In genomic region chr6:3616565-3617176, GRCh38 we compare ENCODE assay signal across 18 cellular contexts.
"Had no signal": no experiment of that assay in that cellular context is flagged by ENCODE, and none has a peak within 500 bp of the region (broad histone marks: within the 10 kb centered on the region; RNA-seq: fewer than 3 reads in every experiment).

No MANE protein-coding gene starts in this region.

- DNase-seq: activated B cell treated with CpG ODN at 0.5 μM for 24 hours; activated CD4-positive, alpha-beta T cell treated with anti-CD3 and anti-CD28 coated beads for 48 hours; activated naive CD4-positive, alpha-beta T cell treated with anti-CD3 and anti-CD28 coated beads, Interleukin-2, amount 10 ng/mL, durations not matched to agents 7 days and 5 days; activated T-cell treated with anti-CD3 and anti-CD28 coated beads, Interleukin-2, amount 50 U/mL, for 24 hours; dermis blood vessel endothelial cell; effector memory CD8-positive, alpha-beta T cell; gastrocnemius medialis; naive B cell; stimulated activated CD4-positive, alpha-beta T cell treated with anti-CD3 and anti-CD28 coated beads, Interleukin-12 subunit alpha, Interleukin-12 subunit beta, amount 100 ng/mL, for 4 hours; stimulated activated CD4-positive, alpha-beta T cell treated with anti-CD3 and anti-CD28 coated beads, Interleukin-2, amount 100 ng/mL, for 24 hours had no signal

- H3K27ac ChIP-seq: ascending aorta, breast epithelium, epithelial cell of prostate, gastrocnemius medialis, parathyroid adenoma had no signal

- H3K27ac Mint-ChIP-seq: activated B cell treated with CpG ODN at 0.5 μM for 24 hours; activated naive CD4-positive, alpha-beta T cell treated with anti-CD3 and anti-CD28 coated beads, Interleukin-2, amount 10 ng/mL, durations not matched to agents 7 days and 5 days; activated T-cell treated with anti-CD3 and anti-CD28 coated beads, Interleukin-2, amount 50 U/mL, for 24 hours; effector memory CD8-positive, alpha-beta T cell; naive B cell; stimulated activated effector memory CD8-positive, alpha-beta T cell treated with anti-CD3 and anti-CD28 coated beads, Interleukin-12 subunit alpha, Interleukin-12 subunit beta, amount 100 ng/mL, for 72 hours; T-helper 2 cell treated with Interferon-gamma antibody and Interleukin-4, amounts not matched to agents 5 μg/mL and 100 μg/mL, for 36 hours had no signal

- H3K36me3 Mint-ChIP-seq: activated naive CD4-positive, alpha-beta T cell treated with anti-CD3 and anti-CD28 coated beads, Interleukin-2, amount 10 ng/mL, durations not matched to agents 7 days and 5 days; naive B cell; stimulated activated effector memory CD8-positive, alpha-beta T cell treated with anti-CD3 and anti-CD28 coated beads, Interleukin-12 subunit alpha, Interleukin-12 subunit beta, amount 100 ng/mL, for 72 hours had no signal

- H3K9me3 Mint-ChIP-seq: activated B cell treated with CpG ODN at 0.5 μM for 24 hours; activated naive CD4-positive, alpha-beta T cell treated with anti-CD3 and anti-CD28 coated beads, Interleukin-2, amount 10 ng/mL, durations not matched to agents 7 days and 5 days; activated T-cell treated with anti-CD3 and anti-CD28 coated beads, Interleukin-2, amount 50 U/mL, for 24 hours; stimulated activated effector memory CD8-positive, alpha-beta T cell treated with anti-CD3 and anti-CD28 coated beads, Interleukin-12 subunit alpha, Interleukin-12 subunit beta, amount 100 ng/mL, for 72 hours; T-helper 2 cell treated with Interferon-gamma antibody and Interleukin-4, amounts not matched to agents 5 μg/mL and 100 μg/mL, for 36 hours had no signal

- H3K36me3 ChIP-seq: ascending aorta, breast epithelium, gastrocnemius medialis, uterus had no signal

- H2AFZ ChIP-seq: parathyroid adenoma had no signal

- ATAC-seq: effector memory CD8-positive, alpha-beta T cell; gastrocnemius medialis; left lobe of liver; stimulated activated effector memory CD8-positive, alpha-beta T cell treated with anti-CD3 and anti-CD28 coated beads, Interleukin-12 subunit alpha, Interleukin-12 subunit beta, amount 100 ng/mL, for 72 hours had no signal

- H3K27me3 ChIP-seq: ascending aorta, breast epithelium, uterus had no signal

- H3K9ac ChIP-seq: parathyroid adenoma had no signal

- H3K79me2 ChIP-seq: parathyroid adenoma had no signal

- H3K4me1 Mint-ChIP-seq: activated B cell treated with CpG ODN at 0.5 μM for 24 hours; activated naive CD4-positive, alpha-beta T cell treated with anti-CD3 and anti-CD28 coated beads, Interleukin-2, amount 10 ng/mL, durations not matched to agents 7 days and 5 days; naive B cell; stimulated activated effector memory CD8-positive, alpha-beta T cell treated with anti-CD3 and anti-CD28 coated beads, Interleukin-12 subunit alpha, Interleukin-12 subunit beta, amount 100 ng/mL, for 72 hours had no signal

- H3K4me3 Mint-ChIP-seq: activated B cell treated with CpG ODN at 0.5 μM for 24 hours; activated naive CD4-positive, alpha-beta T cell treated with anti-CD3 and anti-CD28 coated beads, Interleukin-2, amount 10 ng/mL, durations not matched to agents 7 days and 5 days; activated T-cell treated with anti-CD3 and anti-CD28 coated beads, Interleukin-2, amount 50 U/mL, for 24 hours; effector memory CD8-positive, alpha-beta T cell; naive B cell; stimulated activated effector memory CD8-positive, alpha-beta T cell treated with anti-CD3 and anti-CD28 coated beads, Interleukin-12 subunit alpha, Interleukin-12 subunit beta, amount 100 ng/mL, for 72 hours; T-helper 2 cell treated with Interferon-gamma antibody and Interleukin-4, amounts not matched to agents 5 μg/mL and 100 μg/mL, for 36 hours had no signal

- H3K9me3 ChIP-seq: ascending aorta, breast epithelium, gastrocnemius medialis, uterus had no signal

- H3K4me1 ChIP-seq: ascending aorta, breast epithelium, parathyroid adenoma, uterus had no signal

- H3K4me3 ChIP-seq: ascending aorta, breast epithelium, gastrocnemius medialis, uterus had no signal
